Comparison of ENCODE assay signal across 15 cellular contexts in the genomic region with DNA sequence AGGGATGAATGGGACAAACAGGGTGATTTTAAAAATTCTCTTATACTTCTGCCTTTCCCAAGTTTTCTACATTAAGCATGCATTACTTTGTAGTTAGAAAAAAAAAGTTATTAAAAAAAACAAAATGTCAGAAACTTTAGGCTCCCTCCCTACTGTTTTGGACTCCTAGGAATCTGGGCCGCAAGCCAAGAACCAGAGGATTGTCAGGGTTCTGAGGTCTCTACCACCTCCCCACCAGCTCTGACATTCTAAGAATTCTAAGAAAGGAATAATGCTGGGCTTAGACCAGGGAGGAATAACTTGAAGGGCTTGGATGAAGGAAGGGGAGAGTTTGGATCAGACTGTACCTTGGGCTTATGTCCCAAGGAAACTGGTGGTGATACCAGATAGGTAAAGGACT. TPM values are rescaled to one million over a fixed set of nuclear protein-coding genes. Genes with fewer than 3 reads are reported as not detected.
DNase-seq lines count a peak whose midpoint lies in the region; ATAC-seq and TF ChIP-seq lines count a peak whose summit lies in the region.
"Had no signal": no experiment of that assay in that cellular context is flagged by ENCODE, and none has a peak within 500 bp of the region (broad histone marks: within the 10 kb centered on the region; RNA-seq: fewer than 3 reads in every experiment).

No MANE protein-coding gene starts in this region.

- intact Hi-C loops in upper lobe of right lung (cut with DNase I) = no loop called here

- no peak overlapping the region for H3K4me3 ChIP-seq in SU-DHL-6 (ENCODE audit: insufficient read depth, low read length, poor library complexity, severe bottlenecking)
- no peak overlapping the region for H3K4me3 ChIP-seq in fibroblast of the aortic adventitia (ENCODE audit: low read depth, low read length)
- no peak overlapping the region for H3K4me3 ChIP-seq in upper lobe of right lung

- H3K4me3 Mint-ChIP-seq in activated T-cell treated with anti-CD3 and anti-CD28 coated beads, Interleukin-2, amount 50 U/mL, for 72 hours = peak overlapping the region; percentile 91 to 96
- H3K4me3 Mint-ChIP-seq in stimulated activated naive CD8-positive, alpha-beta T cell treated with anti-CD3 and anti-CD28 coated beads, Interleukin-15, amount 100 ng/mL, for 72 hours = peak overlapping the region; percentile 92 to 93

- TF ChIP-seq CTCF in SU-DHL-6 (IDR thresholded peaks at IDR 0.05; ENCODE audit: insufficient read depth, low read length, poor library complexity, severe bottlenecking) (no peak), fibroblast of the aortic adventitia (IDR thresholded peaks at IDR 0.05; ENCODE audit: insufficient read depth, low read length) (no peak), upper lobe of right lung (IDR thresholded peaks at IDR 0.05) (no peak)

- POLR2A ChIA-PET in HEK293T (lab: Yijun Ruan, JAX) = interaction anchor here (2.0 to 2.6 kb wide), 3 partner anchors 18 to 25 kb away, joined by 5 to 14 read pairs (median 7); a partner anchor contains a TSS

- H3K27me3 ChIP-seq in SU-DHL-6 (ENCODE audit: low read length) = no peaks in the 10 kb centered on the region
- no peaks in the 10 kb centered on the region for H3K27me3 ChIP-seq in upper lobe of right lung
- H3K27me3 ChIP-seq: BE2C had no signal

- ATAC-seq in activated T-cell treated with anti-CD3 and anti-CD28 coated beads, Interleukin-2, amount 50 U/mL, for 72 hours (replicated peaks in 1 of 2) = no peak
- no peak for ATAC-seq in stimulated activated naive CD8-positive, alpha-beta T cell treated with anti-CD3 and anti-CD28 coated beads, Interleukin-15, amount 100 ng/mL, for 72 hours
- ATAC-seq in upper lobe of right lung = no peak

- H3K4me1 Mint-ChIP-seq in activated T-cell treated with anti-CD3 and anti-CD28 coated beads, Interleukin-2, amount 50 U/mL, for 72 hours (ENCODE audit: low read depth) = peaks cover 49% of the 10 kb centered on the region
- peaks cover 52% of the 10 kb centered on the region for H3K4me1 Mint-ChIP-seq in stimulated activated naive CD8-positive, alpha-beta T cell treated with anti-CD3 and anti-CD28 coated beads, Interleukin-15, amount 100 ng/mL, for 72 hours

- H2AFZ ChIP-seq in SU-DHL-6 (ENCODE audit: low read depth, low read length, severe bottlenecking) = no peak overlapping the region

- peaks cover 0 to 6% of the 10 kb centered on the region in 2 donors for H3K36me3 Mint-ChIP-seq in activated T-cell treated with anti-CD3 and anti-CD28 coated beads, Interleukin-2, amount 50 U/mL, for 72 hours (ENCODE audit: insufficient read depth in 2 of 2)

- no peak overlapping the region for H3K9ac ChIP-seq in SU-DHL-6 (ENCODE audit: low read length)

- no peaks in the 10 kb centered on the region for H3K27me3 Mint-ChIP-seq in activated T-cell treated with anti-CD3 and anti-CD28 coated beads, Interleukin-2, amount 50 U/mL, for 72 hours (ENCODE audit: low read depth)
- H3K27me3 Mint-ChIP-seq in stimulated activated naive CD8-positive, alpha-beta T cell treated with anti-CD3 and anti-CD28 coated beads, Interleukin-15, amount 100 ng/mL, for 72 hours = no peaks in the 10 kb centered on the region

- H3K27ac Mint-ChIP-seq in activated T-cell treated with anti-CD3 and anti-CD28 coated beads, Interleukin-2, amount 50 U/mL, for 72 hours = no peak overlapping the region
- H3K27ac Mint-ChIP-seq in stimulated activated naive CD8-positive, alpha-beta T cell treated with anti-CD3 and anti-CD28 coated beads, Interleukin-15, amount 100 ng/mL, for 72 hours = peak overlapping the region in 1 of 2 donors; percentile 34
- H3K27ac Mint-ChIP-seq: dendritic cell treated with granulocyte-macrophage colony-stimulating factor and Interleukin-4, amounts not matched to agents 40 ng/mL and 50 ng/mL, for 4 days had no signal

- H3K9me3 Mint-ChIP-seq in activated T-cell treated with anti-CD3 and anti-CD28 coated beads, Interleukin-2, amount 50 U/mL, for 72 hours = peaks cover 5% of the 10 kb centered on the region in 2 donors
- peaks cover 6 to 7% of the 10 kb centered on the region in 2 donors for H3K9me3 Mint-ChIP-seq in stimulated activated naive CD8-positive, alpha-beta T cell treated with anti-CD3 and anti-CD28 coated beads, Interleukin-15, amount 100 ng/mL, for 72 hours
- H3K9me3 Mint-ChIP-seq: dendritic cell treated with granulocyte-macrophage colony-stimulating factor and Interleukin-4, amounts not matched to agents 40 ng/mL and 50 ng/mL, for 4 days had no signal

- peak overlapping the region; percentile 70 for H3K4me2 ChIP-seq in SU-DHL-6 (ENCODE audit: low read depth, low read length, poor library complexity, severe bottlenecking)

- DNase-seq in activated T-cell treated with anti-CD3 and anti-CD28 coated beads, Interleukin-2, amount 50 U/mL, for 72 hours = no peak
- no peak for DNase-seq in activated T-cell treated with anti-CD3 and anti-CD28 coated beads for 4 hours
- DNase-seq in fibroblast of the aortic adventitia (ENCODE audit: low read depth) = peak; percentile 47
- DNase-seq in stimulated activated naive CD8-positive, alpha-beta T cell treated with anti-CD3 and anti-CD28 coated beads, Interleukin-15, amount 100 ng/mL, for 72 hours = no peak
- DNase-seq in upper lobe of right lung = no peak
- no peak for DNase-seq in NCI-H187 treated with DMSO at 0.1 percent for 48 hours (lab: John Stamatoyannopoulos, UW)
- no peak for DNase-seq in HEK293T (ENCODE audit: extremely low spot score)
- DNase-seq: BE2C; left ventricle myocardium inferior; NCI-H187; psoas muscle; stimulated activated CD4-positive, alpha-beta T cell treated with anti-CD3 and anti-CD28 coated beads, Interleukin-4, amount 100 ng/mL, for 24 hours had no signal

- peaks cover 37% of the 10 kb centered on the region for H3F3A ChIP-seq in SU-DHL-6 (ENCODE audit: insufficient read depth)

- H3K9me3 ChIP-seq in SU-DHL-6 (ENCODE audit: insufficient read depth, low read length) (no peaks in the 10 kb centered on the region), upper lobe of right lung (no peaks in the 10 kb centered on the region)
- H3K9me3 ChIP-seq: BE2C, left ventricle myocardium inferior, psoas muscle had no signal

- H3K27ac ChIP-seq in SU-DHL-6 (ENCODE audit: low read depth, low read length) (no peak overlapping the region), upper lobe of right lung (no peak overlapping the region)
- H3K27ac ChIP-seq: psoas muscle had no signal

- H3K36me3 ChIP-seq in SU-DHL-6 (ENCODE audit: low read length) = no peaks in the 10 kb centered on the region
- H3K36me3 ChIP-seq in upper lobe of right lung = no peaks in the 10 kb centered on the region
- H3K36me3 ChIP-seq: BE2C had no signal

- H4K20me1 ChIP-seq in SU-DHL-6 (ENCODE audit: low read depth, low read length) = no peaks in the 10 kb centered on the region

- no peaks in the 10 kb centered on the region for H3K9me2 ChIP-seq in SU-DHL-6 (replicated peaks; ENCODE audit: insufficient read depth, low read length)

- 0 out of 2 replicates have a peak, but pooled peaks cover 8% of the 10 kb centered on the region for H3K79me2 ChIP-seq in SU-DHL-6 (ENCODE audit: insufficient read depth, low read length)

- CTCF ChIA-PET in HEK293T (lab: Yijun Ruan, JAX) = no interaction called here

- H3K4me1 ChIP-seq in upper lobe of right lung = peaks cover 21% of the 10 kb centered on the region
- H3K4me1 ChIP-seq: BE2C had no signal

TF ChIP-seq in HEK293T, 16 proteins besides CTCF, POLR2A, EP300 and RAD21:
- no peak for TF ChIP-seq ELF4 (IDR thresholded peaks at IDR 0.05)
- TF ChIP-seq ARNT (IDR thresholded peaks at IDR 0.05) = no peak
- TF ChIP-seq FOXA1 (IDR thresholded peaks at IDR 0.05) = no peak
- TF ChIP-seq, protein P1, sequence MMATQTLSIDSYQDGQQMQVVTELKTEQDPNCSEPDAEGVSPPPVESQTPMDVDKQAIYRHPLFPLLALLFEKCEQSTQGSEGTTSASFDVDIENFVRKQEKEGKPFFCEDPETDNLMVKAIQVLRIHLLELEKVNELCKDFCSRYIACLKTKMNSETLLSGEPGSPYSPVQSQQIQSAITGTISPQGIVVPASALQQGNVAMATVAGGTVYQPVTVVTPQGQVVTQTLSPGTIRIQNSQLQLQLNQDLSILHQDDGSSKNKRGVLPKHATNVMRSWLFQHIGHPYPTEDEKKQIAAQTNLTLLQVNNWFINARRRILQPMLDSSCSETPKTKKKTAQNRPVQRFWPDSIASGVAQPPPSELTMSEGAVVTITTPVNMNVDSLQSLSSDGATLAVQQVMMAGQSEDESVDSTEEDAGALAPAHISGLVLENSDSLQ (IDR thresholded peaks at IDR 0.05) = no peak

RNA-seq across cellular contexts. Expression of a gene that starts 1.1 kb away (rescaled TPM):
- 10 to 100 TPM; 12.0 to 15.1 TPM for total RNA-seq in activated T-cell treated with anti-CD3 and anti-CD28 coated beads, Interleukin-2, amount 50 U/mL, for 72 hours
- 3.9 TPM in 1 of 2 replicates, not detected in the other for total RNA-seq in fibroblast of the aortic adventitia (ENCODE audit: low replicate concordance)
- total RNA-seq in upper lobe of right lung = 0.38 TPM

RNA-seq across cellular contexts. Expression of a gene that starts 7.7 kb away (rescaled TPM):
- 1 to 10 TPM in 1 of 2 donors, under 1 TPM in 1; 0.65 to 1.6 TPM for total RNA-seq in activated T-cell treated with anti-CD3 and anti-CD28 coated beads, Interleukin-2, amount 50 U/mL, for 72 hours
- total RNA-seq in fibroblast of the aortic adventitia (ENCODE audit: low replicate concordance) = 0.45 and 1.5 TPM in 2 replicates
- total RNA-seq in upper lobe of right lung = 0.55 TPM
- total RNA-seq: left ventricle myocardium inferior, psoas muscle had no signal

RNA-seq across cellular contexts. Expression of a gene that starts 8.0 kb away (rescaled TPM):
- total RNA-seq in activated T-cell treated with anti-CD3 and anti-CD28 coated beads, Interleukin-2, amount 50 U/mL, for 72 hours = 10 to 100 TPM in 1 of 2 donors, 1 to 10 TPM in 1; 9.5 to 10.8 TPM
- total RNA-seq in fibroblast of the aortic adventitia (ENCODE audit: low replicate concordance) (6.1 and 10.9 TPM in 2 replicates), upper lobe of right lung (31.1 TPM)

RNA-seq across cellular contexts. Expression of a gene that starts 8.2 kb away (rescaled TPM):
- total RNA-seq in activated T-cell treated with anti-CD3 and anti-CD28 coated beads, Interleukin-2, amount 50 U/mL, for 72 hours = 1,000 to 10,000 TPM; 5,353 to 9,709 TPM
- total RNA-seq in fibroblast of the aortic adventitia (ENCODE audit: low replicate concordance) (966 and 30,763 TPM in 2 replicates), upper lobe of right lung (30,828 TPM)

RNA-seq across cellular contexts. Expression of a gene that starts 15.3 kb away (rescaled TPM):
- 10 to 100 TPM; 61.4 to 65.6 TPM for total RNA-seq in activated T-cell treated with anti-CD3 and anti-CD28 coated beads, Interleukin-2, amount 50 U/mL, for 72 hours
- 0.18 and 1.6 TPM in 2 replicates for total RNA-seq in fibroblast of the aortic adventitia (ENCODE audit: low replicate concordance)
- 2.2 TPM for total RNA-seq in upper lobe of right lung
- total RNA-seq: left ventricle myocardium inferior, temporal lobe had no signal
